In the genomic region with DNA sequence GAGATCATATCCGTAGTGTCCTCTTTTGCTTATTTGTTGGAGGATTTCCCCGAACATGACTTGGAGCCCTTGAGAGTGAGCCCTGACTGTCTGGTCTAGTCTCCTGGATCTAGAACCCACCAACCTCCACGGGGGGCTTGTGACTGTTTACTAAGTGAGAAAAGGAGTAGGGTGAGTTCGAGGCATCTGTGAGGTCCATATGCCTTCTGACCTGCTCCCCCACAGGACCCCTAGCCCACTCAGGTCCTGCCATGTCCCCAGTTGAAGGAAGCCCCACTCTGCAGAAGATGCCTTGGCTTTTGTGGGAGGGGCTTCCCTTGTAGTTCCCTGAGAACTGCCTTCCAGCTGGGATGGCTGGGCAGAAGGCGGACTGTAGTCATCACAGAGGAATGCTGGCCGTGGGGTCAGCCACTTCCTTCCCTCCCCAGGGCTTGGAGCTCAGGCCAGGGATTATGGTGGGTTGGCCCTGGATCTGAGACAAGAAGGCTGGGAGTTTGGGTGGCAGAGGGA, we compare ENCODE assay signal across 8 cellular contexts. TPM values are rescaled to one million over a fixed set of nuclear protein-coding genes. Genes with fewer than 3 reads are reported as not detected.
DNase-seq lines count a peak whose midpoint lies in the region; ATAC-seq, FAIRE-seq and TF ChIP-seq lines count a peak whose summit lies in the region.

No MANE protein-coding gene starts in this region.

- DNase-seq in coronary artery (ENCODE audit: low spot score) (peak; percentile 91), right lobe of liver (peak in 2 of 3 donors; percentile 59 to 77), testis (no peak), NCI-H1105 (lab: John Stamatoyannopoulos, UW) (no peak), NCI-H146 (lab: John Stamatoyannopoulos, UW) (no peak)

- WGBS in right lobe of liver (ENCODE audit: insufficient coverage, low coverage, low lambda C conversion rate, missing lambda C conversion rate), result 12% methylated on average over 6 of the region's 6 CpGs
- WGBS in testis, 2 donors, result 25 to 59% methylated on average over 4 to 6 of the region's 6 CpGs

- TF ChIP-seq CTCF in OCI-LY1 (IDR thresholded peaks at IDR 0.05; ENCODE audit: low read length) (no peak), coronary artery (IDR thresholded peaks at IDR 0.05) (no peak), right lobe of liver (IDR thresholded peaks at IDR 0.05) (no peak), testis (IDR thresholded peaks at IDR 0.05) (no peak)

- H2AFZ ChIP-seq in OCI-LY1 (ENCODE audit: low read length), result no peak overlapping the region

- no peak overlapping the region for H3K27ac ChIP-seq in OCI-LY1 (ENCODE audit: low read depth, low read length, poor library complexity, severe bottlenecking)
- H3K27ac ChIP-seq in coronary artery, result peak overlapping the region; percentile 93 to 97
- peak overlapping the region; percentile 83 to 92 (median 92) for H3K27ac ChIP-seq in right lobe of liver
- H3K27ac ChIP-seq in testis, result peak overlapping the region; percentile 77 to 81

- H3K9me2 ChIP-seq in OCI-LY1 (ENCODE audit: low read depth, low read length), result no peaks in the 10 kb centered on the region

- no peaks in the 10 kb centered on the region for H3K27me3 ChIP-seq in OCI-LY1 (ENCODE audit: insufficient read depth, low read length)
- H3K27me3 ChIP-seq in right lobe of liver, result no peaks in the 10 kb centered on the region
- H3K27me3 ChIP-seq in testis, result no peaks in the 10 kb centered on the region

- FAIRE-seq in G401.6 (lab: Jason Lieb, UNC), result peak; percentile 77

- H3K36me3 ChIP-seq in OCI-LY1 (ENCODE audit: insufficient read depth, low read length), result no peaks in the 10 kb centered on the region
- H3K36me3 ChIP-seq in right lobe of liver, result no peaks in the 10 kb centered on the region
- no peaks in the 10 kb centered on the region for H3K36me3 ChIP-seq in testis (ENCODE audit: low read depth, missing control alignments)

- no peak overlapping the region; the same call in 1 of the 2 replicates for H3K9ac ChIP-seq in OCI-LY1 (ENCODE audit: low read length)

- H3F3A ChIP-seq in OCI-LY1 (ENCODE audit: insufficient read depth, low read length), result peaks cover 6% of the 10 kb centered on the region; the same call in 1 of the 2 replicates

- no peaks in the 10 kb centered on the region for H3K9me3 ChIP-seq in OCI-LY1 (ENCODE audit: low read length)
- H3K9me3 ChIP-seq in right lobe of liver, result no peaks in the 10 kb centered on the region
- no peaks in the 10 kb centered on the region for H3K9me3 ChIP-seq in testis

- no peaks in the 10 kb centered on the region for H3K79me2 ChIP-seq in OCI-LY1 (ENCODE audit: insufficient read depth, low read length)

- TF ChIP-seq POLR2A in right lobe of liver (IDR thresholded peaks at IDR 0.05), result no peak
- TF ChIP-seq POLR2A in testis (IDR thresholded peaks at IDR 0.05), result no peak

- peak overlapping the region; percentile 91; the same call in 1 of the 2 replicates for H3K4me2 ChIP-seq in OCI-LY1 (ENCODE audit: low read length)

- peak in 1 of 4 donors; percentile 30 for ATAC-seq in right lobe of liver
- ATAC-seq in HG03520 (IDR thresholded peaks at IDR 0.05; ENCODE audit: unreplicated experiment), result no peak

- H4K20me1 ChIP-seq in OCI-LY1 (ENCODE audit: insufficient read depth, low read length), result no peaks in the 10 kb centered on the region

- intact Hi-C loops in right lobe of liver (cut with DNase I) (no loop called here), testis (cut with DNase I; ENCODE audit: low total_unique reads) (loop anchor here (5.0 to 10.0 kb wide), 2 partner anchors 110 to 223 kb away; no protein-coding TSS in a partner anchor)

- H3K4me1 ChIP-seq in OCI-LY1 (ENCODE audit: insufficient read depth, low read length, severe bottlenecking) (peaks cover 23% of the 10 kb centered on the region), right lobe of liver (peaks cover 0 to 53% (median 34%) of the 10 kb centered on the region in 4 donors), testis (peaks cover 14% of the 10 kb centered on the region)

- H3K4me3 ChIP-seq in OCI-LY1 (ENCODE audit: low read depth, low read length, poor library complexity, severe bottlenecking) (peak overlapping the region; percentile 85), coronary artery (peak overlapping the region; percentile 68), right lobe of liver (peak overlapping the region; percentile 61 to 94 (median 82)), testis (no peak overlapping the region)

RNA-seq across cellular contexts. Expression of a gene that starts 7.0 kb away (rescaled TPM):
- total RNA-seq in right lobe of liver, result 10 to 100 TPM; 23.9 to 38.3 (median 30.2) TPM
- 10 to 100 TPM; 20.2 to 22.5 TPM for total RNA-seq in testis
- polyA plus RNA-seq in testis (ENCODE audit: insufficient read depth, low read depth, low replicate concordance), result 31.7 TPM

RNA-seq across cellular contexts. Expression of a gene that starts 45.8 kb away (rescaled TPM):
- total RNA-seq in right lobe of liver, result not detected
- 10 to 100 TPM in 1 of 2 donors, 1 to 10 TPM in 1; 2.2 to 12.4 TPM for total RNA-seq in testis
- 5.4 TPM for polyA plus RNA-seq in testis (ENCODE audit: insufficient read depth, low read depth, low replicate concordance)

RNA-seq across cellular contexts. Expression of a gene that starts 59.2 kb away (rescaled TPM):
- total RNA-seq in right lobe of liver (10 to 100 TPM; 14.1 to 27.7 (median 17.9) TPM), testis (10 to 100 TPM; 38.6 to 41.6 TPM)
- 5.0 TPM for polyA plus RNA-seq in testis (ENCODE audit: insufficient read depth, low read depth, low replicate concordance)

Comparison
In these comparisons a context has a peak if more than half of its experiments do, and no peak if none do; other contexts are left out.
1. H3K4me3 ChIP-seq: peak in OCI-LY1 (single experiment), coronary artery (single experiment) and right lobe of liver (3 of 3); none in testis (0 of 2).
2. DNase-seq: peak in coronary artery (single experiment) and right lobe of liver (2 of 3); none in testis (single experiment), NCI-H1105 (single experiment) and NCI-H146 (single experiment).